ENCODE assay signal across 15 cellular contexts in genomic region chr6:111685058-111685457, GRCh38.
DNase-seq lines count a peak whose midpoint lies in the region; ATAC-seq and TF ChIP-seq lines count a peak whose summit lies in the region.
"Had no signal": no experiment of that assay in that cellular context is flagged by ENCODE, and none has a peak within 500 bp of the region (broad histone marks: within the 10 kb centered on the region; RNA-seq: fewer than 3 reads in every experiment).

No MANE protein-coding gene starts in this region.

- intact Hi-C loops in cardiac septum (cut with DNase I) = no loop called here
- intact Hi-C loops in upper lobe of right lung (cut with DNase I) = no loop called here

- no peak overlapping the region for H3K4me3 ChIP-seq in right atrium auricular region
- H3K4me3 ChIP-seq in upper lobe of right lung = no peak overlapping the region

- H3K27me3 ChIP-seq in right atrium auricular region = no peaks in the 10 kb centered on the region
- no peaks in the 10 kb centered on the region for H3K27me3 ChIP-seq in upper lobe of right lung

- H3K9me3 ChIP-seq in right atrium auricular region = no peaks in the 10 kb centered on the region
- H3K9me3 ChIP-seq in upper lobe of right lung = no peaks in the 10 kb centered on the region

- H3K36me3 ChIP-seq in right atrium auricular region (peaks cover 5% of the 10 kb centered on the region), upper lobe of right lung (peaks cover 5% of the 10 kb centered on the region)

- TF ChIP-seq CTCF in right atrium auricular region (IDR thresholded peaks at IDR 0.05) = no peak
- no peak for TF ChIP-seq CTCF in brain (conservative IDR thresholded peaks at IDR 0.05)
- no peak for TF ChIP-seq CTCF in upper lobe of right lung (IDR thresholded peaks at IDR 0.05)

- H3K36me3 Mint-ChIP-seq in brain = peaks cover 73% of the 10 kb centered on the region
- H3K36me3 Mint-ChIP-seq in natural killer cell treated with Interleukin-12 subunit alpha and Interleukin-12 subunit beta and Interleukin-15 and Interleukin-18, amount 100 ng/mL, for 72 hours = peaks cover 32% of the 10 kb centered on the region

- DNase-seq in right atrium auricular region (ENCODE audit: low spot score) = no peak
- DNase-seq in cardiac septum (ENCODE audit: low spot score) = no peak
- DNase-seq in natural killer cell treated with Interleukin-12 subunit alpha and Interleukin-12 subunit beta and Interleukin-15 and Interleukin-18, amount 100 ng/mL, for 72 hours (ENCODE audit: low spot score) = no peak
- no peak for DNase-seq in upper lobe of right lung
- DNase-seq in NCI-H345 (lab: John Stamatoyannopoulos, UW) = no peak
- DNase-seq in activated CD4-positive, alpha-beta T cell treated with anti-CD3 and anti-CD28 coated beads, Interleukin-2, amount 50 U/mL, for 48 hours = no peak
- DNase-seq: activated CD4-positive, CD25-positive, alpha-beta regulatory T cell treated with anti-CD3 and anti-CD28 coated beads, Interleukin-2, amount 50 U/mL, for 72 hours; glutamatergic neuron; left colon; MV-4-11; NCI-H446 treated with DMSO at 0.1 percent for 48 hours; OCI-M1; SW 1271 had no signal

- H3K4me1 ChIP-seq in right atrium auricular region (peaks cover 0 to 42% of the 10 kb centered on the region in 2 donors), upper lobe of right lung (peaks cover 41% of the 10 kb centered on the region)

- H3K4me1 Mint-ChIP-seq in brain = peaks cover 81% of the 10 kb centered on the region
- peaks cover 49 to 60% of the 10 kb centered on the region in 2 donors for H3K4me1 Mint-ChIP-seq in natural killer cell treated with Interleukin-12 subunit alpha and Interleukin-12 subunit beta and Interleukin-15 and Interleukin-18, amount 100 ng/mL, for 72 hours (ENCODE audit: low read depth in 2 of 2)

- H3K27ac Mint-ChIP-seq in brain = peak overlapping the region; percentile 68 to 96 (median 94)
- H3K27ac Mint-ChIP-seq in natural killer cell treated with Interleukin-12 subunit alpha and Interleukin-12 subunit beta and Interleukin-15 and Interleukin-18, amount 100 ng/mL, for 72 hours = peak overlapping the region; percentile 73 to 86

- no peaks in the 10 kb centered on the region for H3K27me3 Mint-ChIP-seq in brain
- no peaks in the 10 kb centered on the region for H3K27me3 Mint-ChIP-seq in natural killer cell treated with Interleukin-12 subunit alpha and Interleukin-12 subunit beta and Interleukin-15 and Interleukin-18, amount 100 ng/mL, for 72 hours

- ATAC-seq in natural killer cell treated with Interleukin-12 subunit alpha and Interleukin-12 subunit beta and Interleukin-15 and Interleukin-18, amount 100 ng/mL, for 72 hours = no peak
- ATAC-seq in upper lobe of right lung = no peak
- ATAC-seq in HG02981 (IDR thresholded peaks at IDR 0.05; ENCODE audit: unreplicated experiment) = no peak

- H3K4me3 Mint-ChIP-seq in brain = peak overlapping the region in 4 of 5 experiments; percentile 48 to 84 (median 74)
- H3K4me3 Mint-ChIP-seq in natural killer cell treated with Interleukin-12 subunit alpha and Interleukin-12 subunit beta and Interleukin-15 and Interleukin-18, amount 100 ng/mL, for 72 hours = no peak overlapping the region

- H3K27ac ChIP-seq in right atrium auricular region = peak overlapping the region; percentile 72 to 82
- H3K27ac ChIP-seq in upper lobe of right lung = peak overlapping the region; percentile 70

- H3K9me3 Mint-ChIP-seq in brain = no peaks in the 10 kb centered on the region
- H3K9me3 Mint-ChIP-seq in natural killer cell treated with Interleukin-12 subunit alpha and Interleukin-12 subunit beta and Interleukin-15 and Interleukin-18, amount 100 ng/mL, for 72 hours = no peaks in the 10 kb centered on the region
